In the genomic region with DNA sequence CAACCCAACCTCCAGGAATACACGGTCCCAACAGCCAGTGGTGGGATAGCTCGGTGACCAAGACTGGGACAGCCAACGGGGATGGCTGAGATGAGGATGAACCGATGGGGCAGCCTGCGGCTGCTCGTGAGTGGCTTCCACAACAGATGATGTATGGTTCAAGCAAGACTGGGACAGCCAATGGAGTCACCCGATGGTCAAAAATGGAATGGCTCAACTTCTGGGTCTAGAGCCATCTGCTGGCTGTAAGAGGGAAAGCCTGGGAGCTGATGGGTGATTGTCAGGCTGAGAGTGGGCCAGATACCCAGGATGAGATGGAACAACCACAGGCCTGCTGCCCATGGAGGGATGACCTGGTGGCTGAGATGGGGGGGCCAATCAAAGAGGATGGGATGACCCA, we compare ENCODE assay signal across 1 cellular context.
TF ChIP-seq lines count a peak whose summit lies in the region.

No MANE protein-coding gene starts in this region.

TF ChIP-seq in SK-N-SH, 30 proteins besides CTCF, POLR2A, EP300 and RAD21 (continued from another document):
- TF ChIP-seq, protein P1, sequence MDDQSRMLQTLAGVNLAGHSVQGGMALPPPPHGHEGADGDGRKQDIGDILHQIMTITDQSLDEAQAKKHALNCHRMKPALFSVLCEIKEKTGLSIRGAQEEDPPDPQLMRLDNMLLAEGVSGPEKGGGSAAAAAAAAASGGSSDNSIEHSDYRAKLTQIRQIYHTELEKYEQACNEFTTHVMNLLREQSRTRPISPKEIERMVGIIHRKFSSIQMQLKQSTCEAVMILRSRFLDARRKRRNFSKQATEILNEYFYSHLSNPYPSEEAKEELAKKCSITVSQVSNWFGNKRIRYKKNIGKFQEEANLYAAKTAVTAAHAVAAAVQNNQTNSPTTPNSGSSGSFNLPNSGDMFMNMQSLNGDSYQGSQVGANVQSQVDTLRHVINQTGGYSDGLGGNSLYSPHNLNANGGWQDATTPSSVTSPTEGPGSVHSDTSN (IDR thresholded peaks at IDR 0.05), result no peak
- TF ChIP-seq, protein P2, sequence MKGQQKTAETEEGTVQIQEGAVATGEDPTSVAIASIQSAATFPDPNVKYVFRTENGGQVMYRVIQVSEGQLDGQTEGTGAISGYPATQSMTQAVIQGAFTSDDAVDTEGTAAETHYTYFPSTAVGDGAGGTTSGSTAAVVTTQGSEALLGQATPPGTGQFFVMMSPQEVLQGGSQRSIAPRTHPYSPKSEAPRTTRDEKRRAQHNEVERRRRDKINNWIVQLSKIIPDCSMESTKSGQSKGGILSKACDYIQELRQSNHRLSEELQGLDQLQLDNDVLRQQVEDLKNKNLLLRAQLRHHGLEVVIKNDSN (IDR thresholded peaks at IDR 0.05; ENCODE audit: borderline replicate concordance, low read depth), result no peak
- TF ChIP-seq CHD2 (IDR thresholded peaks at IDR 0.05; ENCODE audit: low read length, partially characterized antibody) (no peak), POLR2AphosphoS5 (IDR thresholded peaks at IDR 0.05; ENCODE audit: low read depth, low read length) (no peak), NFIC (IDR thresholded peaks at IDR 0.05; ENCODE audit: borderline replicate concordance) (no peak), EZH2phosphoT487 (IDR thresholded peaks at IDR 0.05; ENCODE audit: borderline replicate concordance, low read depth) (no peak)
- TF ChIP-seq, protein P3, sequence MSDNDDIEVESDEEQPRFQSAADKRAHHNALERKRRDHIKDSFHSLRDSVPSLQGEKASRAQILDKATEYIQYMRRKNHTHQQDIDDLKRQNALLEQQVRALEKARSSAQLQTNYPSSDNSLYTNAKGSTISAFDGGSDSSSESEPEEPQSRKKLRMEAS (IDR thresholded peaks at IDR 0.05; ENCODE audit: low read depth), result no peak
- TF ChIP-seq, protein P4, sequence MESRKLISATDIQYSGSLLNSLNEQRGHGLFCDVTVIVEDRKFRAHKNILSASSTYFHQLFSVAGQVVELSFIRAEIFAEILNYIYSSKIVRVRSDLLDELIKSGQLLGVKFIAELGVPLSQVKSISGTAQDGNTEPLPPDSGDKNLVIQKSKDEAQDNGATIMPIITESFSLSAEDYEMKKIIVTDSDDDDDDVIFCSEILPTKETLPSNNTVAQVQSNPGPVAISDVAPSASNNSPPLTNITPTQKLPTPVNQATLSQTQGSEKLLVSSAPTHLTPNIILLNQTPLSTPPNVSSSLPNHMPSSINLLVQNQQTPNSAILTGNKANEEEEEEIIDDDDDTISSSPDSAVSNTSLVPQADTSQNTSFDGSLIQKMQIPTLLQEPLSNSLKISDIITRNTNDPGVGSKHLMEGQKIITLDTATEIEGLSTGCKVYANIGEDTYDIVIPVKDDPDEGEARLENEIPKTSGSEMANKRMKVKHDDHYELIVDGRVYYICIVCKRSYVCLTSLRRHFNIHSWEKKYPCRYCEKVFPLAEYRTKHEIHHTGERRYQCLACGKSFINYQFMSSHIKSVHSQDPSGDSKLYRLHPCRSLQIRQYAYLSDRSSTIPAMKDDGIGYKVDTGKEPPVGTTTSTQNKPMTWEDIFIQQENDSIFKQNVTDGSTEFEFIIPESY (IDR thresholded peaks at IDR 0.05; ENCODE audit: borderline replicate concordance, low read depth), result no peak
- TF ChIP-seq, protein P5, sequence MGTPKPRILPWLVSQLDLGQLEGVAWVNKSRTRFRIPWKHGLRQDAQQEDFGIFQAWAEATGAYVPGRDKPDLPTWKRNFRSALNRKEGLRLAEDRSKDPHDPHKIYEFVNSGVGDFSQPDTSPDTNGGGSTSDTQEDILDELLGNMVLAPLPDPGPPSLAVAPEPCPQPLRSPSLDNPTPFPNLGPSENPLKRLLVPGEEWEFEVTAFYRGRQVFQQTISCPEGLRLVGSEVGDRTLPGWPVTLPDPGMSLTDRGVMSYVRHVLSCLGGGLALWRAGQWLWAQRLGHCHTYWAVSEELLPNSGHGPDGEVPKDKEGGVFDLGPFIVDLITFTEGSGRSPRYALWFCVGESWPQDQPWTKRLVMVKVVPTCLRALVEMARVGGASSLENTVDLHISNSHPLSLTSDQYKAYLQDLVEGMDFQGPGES (IDR thresholded peaks at IDR 0.05; ENCODE audit: low read depth, low read length), result no peak
